ENCODE assay signal across 8 cellular contexts in genomic region chr14:64438181-64438839, GRCh38. TPM values are rescaled to one million over a fixed set of nuclear protein-coding genes. Genes with fewer than 3 reads are reported as not detected.
DNase-seq lines count a peak whose midpoint lies in the region; TF ChIP-seq lines count a peak whose summit lies in the region.

No MANE protein-coding gene starts in this region.

- DNase-seq in AG09319 (ENCODE audit: extremely low read depth, low read depth) (peak; percentile 45), chondrocyte (ENCODE audit: low spot score) (no peak), mesothelial cell of epicardium (ENCODE audit: low spot score in 2 of 2, unreplicated experiment in 2 of 2) (no peak), NCI-H2227 treated with DMSO at 0.1 percent for 48 hours (lab: John Stamatoyannopoulos, UW) (no peak), NCI-H446 treated with DMSO at 0.1 percent for 48 hours (lab: John Stamatoyannopoulos, UW) (no peak), OCI-M2 (lab: John Stamatoyannopoulos, UW; ENCODE audit: unreplicated experiment) (no peak), Kasumi-1 (lab: John Stamatoyannopoulos, UW) (no peak)

- H3K9me3 Mint-ChIP-seq in chondrocyte (ENCODE audit: low read depth) (no peaks in the 10 kb centered on the region), mesothelial cell of epicardium (no peaks in the 10 kb centered on the region)

- no peak for TF ChIP-seq CTCF in AG09319 (IDR thresholded peaks at IDR 0.05; ENCODE audit: low read depth, low read length)
- TF ChIP-seq CTCF in chondrocyte (IDR thresholded peaks at IDR 0.05): no peak
- TF ChIP-seq CTCF in mesothelial cell of epicardium (IDR thresholded peaks at IDR 0.05; ENCODE audit: unreplicated experiment): no peak

- no peak overlapping the region for H3K9ac ChIP-seq in HUES48 (ENCODE audit: low read depth, low read length)

- H3K4me1 Mint-ChIP-seq in chondrocyte (ENCODE audit: low read depth): peaks cover 58% of the 10 kb centered on the region
- H3K4me1 Mint-ChIP-seq in mesothelial cell of epicardium: peaks cover 8% of the 10 kb centered on the region

- H3K4me3 ChIP-seq in HUES48 (ENCODE audit: low read depth, low read length): no peak overlapping the region

- peak overlapping the region; percentile 92 for H3K27ac Mint-ChIP-seq in chondrocyte (ENCODE audit: unreplicated experiment)
- H3K27ac Mint-ChIP-seq in mesothelial cell of epicardium: peak overlapping the region; percentile 57

- no peaks in the 10 kb centered on the region for H3K27me3 ChIP-seq in HUES48 (ENCODE audit: control insufficient read depth, insufficient read depth, low read length)

- H3K4me3 Mint-ChIP-seq in chondrocyte (ENCODE audit: unreplicated experiment) (no peak overlapping the region), mesothelial cell of epicardium (no peak overlapping the region)

- H3K36me3 Mint-ChIP-seq in chondrocyte (ENCODE audit: low read depth) (peaks cover 22% of the 10 kb centered on the region), mesothelial cell of epicardium (peaks cover 37% of the 10 kb centered on the region)

- peak overlapping the region; percentile 68 for H3K27ac ChIP-seq in HUES48 (ENCODE audit: low read depth, low read length)

- H3K9me3 ChIP-seq in HUES48 (ENCODE audit: control insufficient read depth, insufficient read depth, low read length): no peaks in the 10 kb centered on the region

- no peaks in the 10 kb centered on the region for H3K4me1 ChIP-seq in HUES48 (ENCODE audit: control insufficient read depth, insufficient read depth, low read length)

- H3K27me3 Mint-ChIP-seq in chondrocyte (ENCODE audit: low read depth) (no peaks in the 10 kb centered on the region), mesothelial cell of epicardium (ENCODE audit: low read depth) (no peaks in the 10 kb centered on the region)

- H3K36me3 ChIP-seq in HUES48 (ENCODE audit: control insufficient read depth, insufficient read depth, low read length): peaks cover 94% of the 10 kb centered on the region

RNA-seq across cellular contexts. Expression of gene AKAP5, which starts 27.0 kb away (rescaled TPM):
- total RNA-seq in chondrocyte (4.2 to 9.0 TPM (median 4.3 TPM) in 3 replicates), mesothelial cell of epicardium (2.0 to 2.1 TPM (median 2.1 TPM) in 3 replicates)

RNA-seq across cellular contexts. Expression of gene MTHFD1, which starts 50.2 kb away (rescaled TPM):
- total RNA-seq in chondrocyte (54.2 to 94.9 TPM (median 55.4 TPM) in 3 replicates), mesothelial cell of epicardium (43.3 to 48.6 TPM (median 46.6 TPM) in 3 replicates)
